In genomic region chr10:72819053-72819452, GRCh38 we compare ENCODE assay signal across 22 cellular contexts.
"Had no signal": no experiment of that assay in that cellular context is flagged by ENCODE, and none has a peak within 500 bp of the region (broad histone marks: within the 10 kb centered on the region; RNA-seq: fewer than 3 reads in every experiment).

No MANE protein-coding gene starts in this region.

- H3K27ac Mint-ChIP-seq: activated CD4-positive, alpha-beta memory T cell treated with anti-CD3 and anti-CD28 coated beads for 36 hours; activated naive CD4-positive, alpha-beta T cell treated with anti-CD3 and anti-CD28 coated beads, Interleukin-2, amount 10 ng/mL, durations not matched to agents 7 days and 5 days; dendritic cell treated with granulocyte-macrophage colony-stimulating factor and Interleukin-4, amounts not matched to agents 40 ng/mL and 50 ng/mL, for 4 days; mesothelial cell of epicardium had no signal

- H3K36me3 ChIP-seq: pancreas, upper lobe of left lung had no signal

- H3K27me3 ChIP-seq: body of pancreas, foreskin keratinocyte, left lung, pancreas, upper lobe of left lung had no signal

- H3K4me1 Mint-ChIP-seq: activated naive CD4-positive, alpha-beta T cell treated with anti-CD3 and anti-CD28 coated beads, Interleukin-2, amount 10 ng/mL, durations not matched to agents 7 days and 5 days had no signal

- H3K4me3 Mint-ChIP-seq: activated CD4-positive, alpha-beta memory T cell treated with anti-CD3 and anti-CD28 coated beads for 36 hours; activated naive CD4-positive, alpha-beta T cell treated with anti-CD3 and anti-CD28 coated beads, Interleukin-2, amount 10 ng/mL, durations not matched to agents 7 days and 5 days; dendritic cell treated with granulocyte-macrophage colony-stimulating factor and Interleukin-4, amounts not matched to agents 40 ng/mL and 50 ng/mL, for 4 days; mesothelial cell of epicardium; naive thymus-derived CD8-positive, alpha-beta T cell had no signal

- H3K4me3 ChIP-seq: body of pancreas, left lung, lung, pancreas, psoas muscle, upper lobe of left lung had no signal

- H3K27ac ChIP-seq: body of pancreas, foreskin keratinocyte, left lung, pancreas, psoas muscle, upper lobe of left lung had no signal

- H3K9me3 Mint-ChIP-seq: activated naive CD4-positive, alpha-beta T cell treated with anti-CD3 and anti-CD28 coated beads, Interleukin-2, amount 10 ng/mL, durations not matched to agents 7 days and 5 days; dendritic cell treated with granulocyte-macrophage colony-stimulating factor and Interleukin-4, amounts not matched to agents 40 ng/mL and 50 ng/mL, for 4 days had no signal

- H3K36me3 Mint-ChIP-seq: activated CD4-positive, alpha-beta memory T cell treated with anti-CD3 and anti-CD28 coated beads for 36 hours had no signal

- ATAC-seq: body of pancreas; foreskin keratinocyte; left lung; naive thymus-derived CD8-positive, alpha-beta T cell; pancreas; right cardiac atrium; stimulated activated naive CD8-positive, alpha-beta T cell treated with anti-CD3 and anti-CD28 coated beads, Interleukin-15, Interleukin-2, amounts not matched to agents 100 U/mL and 50 U/mL, for 24 hours had no signal

- H3K27me3 Mint-ChIP-seq: activated CD4-positive, alpha-beta memory T cell treated with anti-CD3 and anti-CD28 coated beads for 36 hours; activated naive CD4-positive, alpha-beta T cell treated with anti-CD3 and anti-CD28 coated beads, Interleukin-2, amount 10 ng/mL, durations not matched to agents 7 days and 5 days; dendritic cell treated with granulocyte-macrophage colony-stimulating factor and Interleukin-4, amounts not matched to agents 40 ng/mL and 50 ng/mL, for 4 days; naive thymus-derived CD8-positive, alpha-beta T cell had no signal

- H3K9me3 ChIP-seq: body of pancreas, left lung, pancreas, psoas muscle, upper lobe of left lung had no signal

- H3K4me1 ChIP-seq: body of pancreas had no signal

- DNase-seq: activated CD4-positive, alpha-beta memory T cell treated with anti-CD3 and anti-CD28 coated beads for 36 hours; activated CD4-positive, alpha-beta T cell treated with anti-CD3 and anti-CD28 coated beads for 4 hours; activated CD4-positive, CD25-positive, alpha-beta regulatory T cell; activated naive CD4-positive, alpha-beta T cell treated with anti-CD3 and anti-CD28 coated beads, Interleukin-2, amount 10 ng/mL, durations not matched to agents 7 days and 5 days; activated T-cell treated with anti-CD3 and anti-CD28 coated beads, Interleukin-2, amount 50 U/mL, for 48 hours; body of pancreas; caudate nucleus; effector CD4-positive, alpha-beta T cell; foreskin keratinocyte; left lung; naive thymus-derived CD8-positive, alpha-beta T cell; pancreas; psoas muscle; right cardiac atrium; stimulated activated CD4-positive, alpha-beta T cell treated with anti-CD3 and anti-CD28 coated beads, Interleukin-12 subunit alpha, Interleukin-12 subunit beta, amount 100 ng/mL, for 4 hours; stimulated activated CD4-positive, alpha-beta T cell treated with anti-CD3 and anti-CD28 coated beads, Interleukin-4, amount 100 ng/mL, for 4 hours; stimulated activated naive CD8-positive, alpha-beta T cell treated with anti-CD3 and anti-CD28 coated beads, Interleukin-15, Interleukin-2, amounts not matched to agents 100 U/mL and 50 U/mL, for 24 hours; T-helper 1 cell; upper lobe of left lung had no signal
